8 cellular contexts compared by ENCODE assay signal in genomic region chr12:75390899-75391538, GRCh38. TPM values are rescaled to one million over a fixed set of nuclear protein-coding genes. Genes with fewer than 3 reads are reported as not detected.
A peak's percentile ranks its signal among the peaks of the same experiment; 100 is the strongest.
DNase-seq lines count a peak whose midpoint lies in the region; ATAC-seq, FAIRE-seq and TF ChIP-seq lines count a peak whose summit lies in the region.

Gene GLIPR1L2 (plus strand): TSS chr12:75391089. CDS start chr12:75391117, 28 bp downstream.

- H3K9me1 ChIP-seq in keratinocyte (ENCODE audit: control insufficient read depth, extremely low read depth, insufficient read depth, low read length): no peaks in the 10 kb centered on the region

- H2AFZ ChIP-seq in keratinocyte (ENCODE audit: control insufficient read depth, low read length): peak within 1 kb of the TSS; percentile 100

- peak within 1 kb of the TSS; percentile 86 for H3K27ac ChIP-seq in keratinocyte (ENCODE audit: control insufficient read depth, insufficient read depth, low read length)

- TF ChIP-seq CTCF in keratinocyte (optimal IDR thresholded peaks at IDR 0.05 in 1 of 3, IDR thresholded peaks at IDR 0.05 in 1 of 3, conservative IDR thresholded peaks at IDR 0.05 in 1 of 3; ENCODE audit: extremely low read depth in 1 of 3, insufficient read depth in 2 of 3, low read length in 3 of 3): peak; percentile 84 to 89 (median 86)

- H3K4me2 ChIP-seq in keratinocyte (ENCODE audit: control insufficient read depth, extremely low read depth, insufficient read depth, low read depth, low read length): peak within 1 kb of the TSS; percentile 97

- no peaks in the 10 kb centered on the region for H4K20me1 ChIP-seq in keratinocyte (ENCODE audit: control insufficient read depth, extremely low read depth, insufficient read depth, low read length)

- peaks cover 25% of the 10 kb centered on the region for H3K4me1 ChIP-seq in keratinocyte (ENCODE audit: control insufficient read depth, extremely low read depth, insufficient read depth, low read length)

- dilution Hi-C loops in keratinocyte (cut with MboI; ENCODE audit: extremely low pct_ligation_motif_present, low sequenced_read_pairs): no loop called here

- peak; percentile 85 for FAIRE-seq in keratinocyte (lab: Jason Lieb, UNC)

- no peaks in the 10 kb centered on the region for H3K27me3 ChIP-seq in keratinocyte (ENCODE audit: control insufficient read depth, extremely low read depth, insufficient read depth, low read length)

- H3K9ac ChIP-seq in keratinocyte (ENCODE audit: control insufficient read depth, extremely low read depth, insufficient read depth, low read length): peak within 1 kb of the TSS; percentile 87

- H3K36me3 ChIP-seq in keratinocyte (ENCODE audit: control insufficient read depth in 2 of 2, extremely low read depth in 1 of 2, insufficient read depth in 2 of 2, low read length in 2 of 2): no peaks in the 10 kb centered on the region

- H3K9me3 ChIP-seq in keratinocyte (ENCODE audit: control insufficient read depth, low read depth, low read length): no peaks in the 10 kb centered on the region

- ATAC-seq in GM18907 (IDR thresholded peaks at IDR 0.05; ENCODE audit: unreplicated experiment) (peak; percentile 98), HG03159 (IDR thresholded peaks at IDR 0.05; ENCODE audit: unreplicated experiment) (peak; percentile 98)

- H3K79me2 ChIP-seq in keratinocyte (ENCODE audit: control insufficient read depth, insufficient read depth, low read length): no peaks in the 10 kb centered on the region

- peak within 1 kb of the TSS; percentile 55 to 87 (median 77) for H3K4me3 ChIP-seq in keratinocyte (ENCODE audit: control insufficient read depth in 2 of 3, extremely low read depth in 1 of 3, insufficient read depth in 2 of 3, low read depth in 1 of 3, low read length in 3 of 3)

- DNase-seq in AG08395 (ENCODE audit: low spot score) (peak; percentile 97), NCI-H2227 treated with DMSO at 0.1 percent for 48 hours (lab: John Stamatoyannopoulos, UW) (peak; percentile 96), cerebellar nuclear complex (lab: John Stamatoyannopoulos, UW) (peak; percentile 95 to 99), keratinocyte (ENCODE audit: low read depth, low spot score) (peak; percentile 67)
- peak; percentile 89 for DNase-seq in activated CD4-positive, CD25-positive, alpha-beta regulatory T cell treated with anti-CD3 and anti-CD28 coated beads, Interleukin-2, amount 50 U/mL, for 72 hours
- DNase-seq in stimulated activated CD4-positive, alpha-beta T cell treated with anti-CD3 and anti-CD28 coated beads, Interleukin-12 subunit alpha, Interleukin-12 subunit beta, amount 100 ng/mL, for 48 hours (ENCODE audit: low read depth in 2 of 3, low spot score in 1 of 3): peak; percentile 87 to 90 (median 89)

RNA-seq across cellular contexts. Expression of gene GLIPR1L2, which starts in this region (rescaled TPM):
- polyA plus RNA-seq in keratinocyte: 0.29 to 0.66 TPM (median 0.41 TPM) in 3 replicates
- 0.72 TPM for polyA plus RNA-seq in keratinocyte (2011; ENCODE audit: low read depth)
- 0.35 and 0.38 TPM in 2 replicates for polyA plus RNA-seq in keratinocyte (2011; cell fraction: cytosol; rRNA removed)
- 0.48 and 0.51 TPM in 2 replicates for polyA plus RNA-seq in keratinocyte (2011; cell fraction: nucleus; rRNA removed)
- polyA plus RNA-seq in keratinocyte (2012; ENCODE audit: low replicate concordance): 0.23 and 0.85 TPM in 2 replicates
- polyA minus RNA-seq in keratinocyte: 0.22 to 0.43 TPM in 2 of 3 replicates, not detected in the other
- not detected for polyA minus RNA-seq in keratinocyte (2011; cell fraction: cytosol; rRNA and poly(A)+ RNA removed)
- polyA minus RNA-seq in keratinocyte (2011; cell fraction: nucleus; rRNA and poly(A)+ RNA removed): 0.21 and 0.93 TPM in 2 replicates

Comparison
In these comparisons a context has a peak if more than half of its experiments do, and no peak if none do; other contexts are left out.
1. Peak in every context shown above with its lines: DNase-seq, ATAC-seq, H3K4me3 ChIP-seq and H3K27ac ChIP-seq.
2. Peak in DNase-seq, H3K4me3 ChIP-seq, H3K27ac ChIP-seq, H3K9ac ChIP-seq and H3K4me2 ChIP-seq in keratinocyte; RNA of the gene not detected or under 1 TPM.